ENCODE assay signal across 11 cellular contexts in the genomic region with DNA sequence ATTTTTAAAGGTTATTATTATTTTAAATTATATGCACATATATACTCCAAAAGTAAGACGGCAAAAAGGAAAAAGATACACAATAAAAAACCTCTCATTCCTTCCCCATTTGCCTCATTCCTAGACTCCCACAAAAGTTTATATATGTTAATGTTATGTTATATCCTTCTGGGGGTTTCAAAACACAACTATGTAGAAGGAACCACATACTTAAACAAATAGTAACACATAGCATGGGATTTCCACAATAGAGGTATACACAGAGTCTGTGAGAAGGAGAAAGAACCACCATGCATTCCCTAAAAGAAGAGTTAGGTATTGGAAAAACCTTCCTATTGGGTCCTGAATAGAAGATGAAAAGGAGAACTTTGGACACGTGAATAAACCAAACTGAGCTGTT.
"Had no signal": no experiment of that assay in that cellular context is flagged by ENCODE, and none has a peak within 500 bp of the region (broad histone marks: within the 10 kb centered on the region; RNA-seq: fewer than 3 reads in every experiment).

No MANE protein-coding gene starts in this region.

- H3K4me3 ChIP-seq: GM23248, HAP-1 had no signal

- H3K4me2 ChIP-seq: KMS-11 had no signal

- H3K36me3 ChIP-seq: HAP-1 had no signal

- H3K27ac ChIP-seq: GM23248, HL-60, KMS-11 had no signal

- H3K9ac ChIP-seq: GM23248, KMS-11 had no signal

- H3K9me3 ChIP-seq: HAP-1 had no signal

- FAIRE-seq: HepG2 had no signal

- H2AFZ ChIP-seq: GM23248 had no signal

- ATAC-seq: HCT116, HepG2 had no signal

- DNase-seq: GM23248, GOT3, H7, HFFc6, Karpas-422, KBM-7 had no signal
